Comparison of ENCODE assay signal across 8 cellular contexts in the genomic region with DNA sequence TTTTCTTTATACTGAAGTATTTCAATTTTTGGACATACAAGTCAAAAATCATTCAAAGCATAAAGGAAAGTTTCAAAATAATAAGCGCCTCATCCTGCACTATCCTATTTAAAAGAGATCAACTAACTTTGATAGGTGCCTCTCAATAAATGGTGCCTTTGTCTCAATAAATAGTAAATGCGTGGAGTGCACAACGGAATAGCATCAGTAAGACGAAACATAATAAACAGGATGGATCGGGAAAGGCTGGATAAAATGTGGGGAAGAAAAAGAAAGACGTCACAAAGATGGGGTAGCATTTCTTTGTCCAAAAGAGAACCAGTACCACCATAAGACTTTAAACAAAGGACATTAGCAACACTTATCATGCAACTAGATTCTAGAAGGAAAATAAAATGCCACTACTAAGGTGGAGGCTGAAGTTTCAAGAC. TPM values are rescaled to one million over a fixed set of nuclear protein-coding genes. Genes with fewer than 3 reads are reported as not detected.
A peak's percentile ranks its signal among the peaks of the same experiment; 100 is the strongest.
DNase-seq lines count a peak whose midpoint lies in the region; ATAC-seq and TF ChIP-seq lines count a peak whose summit lies in the region.

No MANE protein-coding gene starts in this region.

- DNase-seq in activated CD4-positive, alpha-beta T cell treated with anti-CD3 and anti-CD28 coated beads, Interleukin-2, amount 10 ng/mL, durations not matched to agents 7 days and 5 days, result no peak
- DNase-seq in activated CD4-positive, alpha-beta T cell treated with anti-CD3 and anti-CD28 coated beads, Interleukin-2, amount 50 U/mL, for 4 hours, result no peak
- no peak for DNase-seq in activated naive CD8-positive, alpha-beta T cell treated with anti-CD3 and anti-CD28 coated beads for 36 hours
- DNase-seq in thoracic aorta (ENCODE audit: low spot score) (no peak), erythroblast (lab: John Stamatoyannopoulos, UW) (no peak), left colon (no peak)

- no peak overlapping the region for H3K27ac Mint-ChIP-seq in activated CD4-positive, alpha-beta T cell treated with anti-CD3 and anti-CD28 coated beads, Interleukin-2, amount 10 ng/mL, durations not matched to agents 7 days and 5 days
- no peak overlapping the region for H3K27ac Mint-ChIP-seq in activated naive CD8-positive, alpha-beta T cell treated with anti-CD3 and anti-CD28 coated beads for 36 hours

- TF ChIP-seq CTCF in thoracic aorta (IDR thresholded peaks at IDR 0.05), result no peak

- peaks cover 37% of the 10 kb centered on the region for H3K27me3 Mint-ChIP-seq in activated CD4-positive, alpha-beta T cell treated with anti-CD3 and anti-CD28 coated beads, Interleukin-2, amount 10 ng/mL, durations not matched to agents 7 days and 5 days
- H3K27me3 Mint-ChIP-seq in activated naive CD8-positive, alpha-beta T cell treated with anti-CD3 and anti-CD28 coated beads for 36 hours, result peaks cover 37% of the 10 kb centered on the region

- H3K4me3 ChIP-seq in thoracic aorta, result peak overlapping the region; percentile 79

- no peaks in the 10 kb centered on the region for H3K9me3 ChIP-seq in thoracic aorta

- POLR2A ChIA-PET in activated CD4-positive, alpha-beta T cell treated with anti-CD3 and anti-CD28 coated beads, Interleukin-2, amount 10 ng/mL, durations not matched to agents 7 days and 5 days (lab: Charles Lee), result no interaction called here

- intact Hi-C loops in left colon (cut with DNase I, micrococcal nuclease), result no loop called here

- no peak for ATAC-seq in thoracic aorta (ENCODE audit: insufficient number of reproducible peaks, low FRiP score, low read depth)
- ATAC-seq in HG03175 (IDR thresholded peaks at IDR 0.05; ENCODE audit: unreplicated experiment), result no peak
- no peak for ATAC-seq in left colon

- TF ChIP-seq POLR2A in erythroblast (IDR thresholded peaks at IDR 0.05; ENCODE audit: low read length), result no peak

- no peaks in the 10 kb centered on the region for H3K36me3 ChIP-seq in thoracic aorta

- H3K27ac ChIP-seq in layer of hippocampus (ENCODE audit: low read depth, low read length) (peak overlapping the region; percentile 85), thoracic aorta (peak overlapping the region; percentile 32 to 49)

- H3K27me3 ChIP-seq in layer of hippocampus (ENCODE audit: control insufficient read depth, insufficient read depth, low read length), result no peaks in the 10 kb centered on the region
- H3K27me3 ChIP-seq in thoracic aorta (replicated peaks; ENCODE audit: insufficient read depth), result no peaks in the 10 kb centered on the region

- peaks cover 8 to 14% of the 10 kb centered on the region in 2 donors for H3K4me1 ChIP-seq in thoracic aorta (ENCODE audit: control insufficient read depth in 1 of 2, low read depth in 2 of 2)

- CTCF ChIA-PET in activated CD4-positive, alpha-beta T cell treated with anti-CD3 and anti-CD28 coated beads, Interleukin-2, amount 10 ng/mL, durations not matched to agents 7 days and 5 days (lab: Charles Lee), result no interaction called here

- no peaks in the 10 kb centered on the region for H3K36me3 Mint-ChIP-seq in activated CD4-positive, alpha-beta T cell treated with anti-CD3 and anti-CD28 coated beads, Interleukin-2, amount 10 ng/mL, durations not matched to agents 7 days and 5 days (ENCODE audit: low read depth)
- H3K36me3 Mint-ChIP-seq in activated naive CD8-positive, alpha-beta T cell treated with anti-CD3 and anti-CD28 coated beads for 36 hours, result peaks cover 2% of the 10 kb centered on the region

- peaks cover 17% of the 10 kb centered on the region for H3K4me1 Mint-ChIP-seq in activated CD4-positive, alpha-beta T cell treated with anti-CD3 and anti-CD28 coated beads, Interleukin-2, amount 10 ng/mL, durations not matched to agents 7 days and 5 days
- peaks cover 8% of the 10 kb centered on the region for H3K4me1 Mint-ChIP-seq in activated naive CD8-positive, alpha-beta T cell treated with anti-CD3 and anti-CD28 coated beads for 36 hours

- H3K9me3 Mint-ChIP-seq in activated CD4-positive, alpha-beta T cell treated with anti-CD3 and anti-CD28 coated beads, Interleukin-2, amount 10 ng/mL, durations not matched to agents 7 days and 5 days, result peaks cover 2% of the 10 kb centered on the region
- no peaks in the 10 kb centered on the region for H3K9me3 Mint-ChIP-seq in activated naive CD8-positive, alpha-beta T cell treated with anti-CD3 and anti-CD28 coated beads for 36 hours

- H3K4me3 Mint-ChIP-seq in activated CD4-positive, alpha-beta T cell treated with anti-CD3 and anti-CD28 coated beads, Interleukin-2, amount 10 ng/mL, durations not matched to agents 7 days and 5 days, result peak overlapping the region; percentile 56
- H3K4me3 Mint-ChIP-seq in activated naive CD8-positive, alpha-beta T cell treated with anti-CD3 and anti-CD28 coated beads for 36 hours, result peak overlapping the region; percentile 59

RNA-seq across cellular contexts. Expression of a gene that starts 0.6 kb away (rescaled TPM):
- 1 to 10 TPM; 1.2 to 1.4 TPM for total RNA-seq in activated CD4-positive, alpha-beta T cell treated with anti-CD3 and anti-CD28 coated beads, Interleukin-2, amount 10 ng/mL, durations not matched to agents 7 days and 5 days
- 1 to 10 TPM; 1.4 to 2.0 TPM for total RNA-seq in activated naive CD8-positive, alpha-beta T cell treated with anti-CD3 and anti-CD28 coated beads for 36 hours
- total RNA-seq in thoracic aorta (1 to 10 TPM; 3.9 to 5.3 TPM), left colon (1 to 10 TPM; 6.6 to 9.6 TPM)
